8 cellular contexts compared by ENCODE assay signal in the genomic region with DNA sequence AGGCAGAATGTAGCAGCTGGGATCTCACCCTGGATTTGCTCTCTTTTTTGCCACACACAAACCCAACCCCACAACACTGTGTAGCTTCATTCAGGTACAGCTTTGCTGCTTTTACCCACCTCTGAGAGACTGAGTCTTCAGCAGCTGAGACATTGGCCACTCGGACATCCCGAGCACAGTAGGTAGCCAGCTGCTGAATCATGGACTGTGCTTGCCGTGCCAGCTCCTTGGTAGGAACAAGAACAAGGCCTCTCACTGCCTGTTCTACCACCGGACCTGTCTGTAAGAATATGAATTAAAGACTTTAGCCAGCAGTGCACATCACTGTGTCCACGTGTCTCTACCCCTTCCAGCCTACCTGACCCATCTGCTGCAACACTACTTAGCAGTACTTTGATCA. TPM values are rescaled to one million over a fixed set of nuclear protein-coding genes. Genes with fewer than 3 reads are reported as not detected.
A peak's percentile ranks its signal among the peaks of the same experiment; 100 is the strongest.
DNase-seq lines count a peak whose midpoint lies in the region; ATAC-seq and TF ChIP-seq lines count a peak whose summit lies in the region.
"Had no signal": no experiment of that assay in that cellular context is flagged by ENCODE, and none has a peak within 500 bp of the region (broad histone marks: within the 10 kb centered on the region; RNA-seq: fewer than 3 reads in every experiment).

No MANE protein-coding gene starts in this region.

- peaks cover 72% of the 10 kb centered on the region for H3K36me3 Mint-ChIP-seq in activated CD4-positive, alpha-beta memory T cell treated with anti-CD3 and anti-CD28 coated beads, Interleukin-2, amount 10 ng/mL, durations not matched to agents 7 days and 5 days (ENCODE audit: low read depth)

- no peaks in the 10 kb centered on the region for H3K27me3 ChIP-seq in spleen (replicated peaks in 1 of 7)

- TF ChIP-seq CTCF in HEK293 (tag by site-specific recombination; IDR thresholded peaks at IDR 0.05): no peak
- TF ChIP-seq CTCF in spleen (IDR thresholded peaks at IDR 0.05 in 8 of 11, conservative IDR thresholded peaks at IDR 0.05 in 3 of 11): no peak

- H3K9me3 ChIP-seq in HEK293 (ENCODE audit: control insufficient read depth, insufficient read depth, low read depth, low read length): no peaks in the 10 kb centered on the region
- no peaks in the 10 kb centered on the region for H3K9me3 ChIP-seq in spleen

- H3K4me1 Mint-ChIP-seq in activated CD4-positive, alpha-beta memory T cell treated with anti-CD3 and anti-CD28 coated beads, Interleukin-2, amount 10 ng/mL, durations not matched to agents 7 days and 5 days: peaks cover 40% of the 10 kb centered on the region

- H3K36me3 ChIP-seq in HEK293 (ENCODE audit: control insufficient read depth in 2 of 2, insufficient read depth in 1 of 2, low read length in 2 of 2) (peaks cover 22 to 73% of the 10 kb centered on the region in 2 experiments), spleen (peaks cover 20 to 81% (median 64%) of the 10 kb centered on the region in 6 donors)

- H3K4me1 ChIP-seq in HEK293 (ENCODE audit: control insufficient read depth, insufficient read depth, low read length) (no peaks in the 10 kb centered on the region), spleen (peaks cover 16 to 37% (median 34%) of the 10 kb centered on the region in 6 donors)

- H3K4me3 ChIP-seq in HEK293 (ENCODE audit: low read depth, low read length) (peak overlapping the region; percentile 59), iPS-11a (ENCODE audit: low read depth, low read length) (peak overlapping the region; percentile 98), spleen (peak overlapping the region; percentile 70 to 100 (median 92))

- peak overlapping the region; percentile 87 for H3K27ac Mint-ChIP-seq in activated CD4-positive, alpha-beta memory T cell treated with anti-CD3 and anti-CD28 coated beads, Interleukin-2, amount 10 ng/mL, durations not matched to agents 7 days and 5 days

- no peak for TF ChIP-seq POLR2A in spleen (IDR thresholded peaks at IDR 0.05)

- H3K9me3 Mint-ChIP-seq in activated CD4-positive, alpha-beta memory T cell treated with anti-CD3 and anti-CD28 coated beads, Interleukin-2, amount 10 ng/mL, durations not matched to agents 7 days and 5 days: no peaks in the 10 kb centered on the region

- intact Hi-C loops in spleen (cut with DNase I; ENCODE audit: low total_unique reads): no loop called here

- CTCF ChIA-PET in HEK293 (lab: Yijun Ruan, JAX): interaction anchor here (1.2 to 1.8 kb wide), 3 partner anchors 9 to 38 kb away, joined by 3 to 7 read pairs (median 5); no protein-coding TSS in a partner anchor
- CTCF ChIA-PET in activated CD4-positive, alpha-beta memory T cell treated with anti-CD3 and anti-CD28 coated beads, Interleukin-2, amount 10 ng/mL, durations not matched to agents 7 days and 5 days (lab: Charles Lee): interaction anchor here (0.8 to 3.4 kb wide), 6 partner anchors 8 to 275 kb away, joined by 3 to 26 read pairs (median 4); a partner anchor contains a TSS

- ATAC-seq in GM21447 (IDR thresholded peaks at IDR 0.05; ENCODE audit: unreplicated experiment): no peak
- no peak for ATAC-seq in HG03565 (IDR thresholded peaks at IDR 0.05; ENCODE audit: unreplicated experiment)
- no peak for ATAC-seq in GM21825 (IDR thresholded peaks at IDR 0.05; ENCODE audit: unreplicated experiment)

- WGBS in spleen, 5 donors: 72 to 82% (median 77%) methylated on average over 5 of the region's 5 CpGs

- DNase-seq in activated CD4-positive, alpha-beta memory T cell treated with anti-CD3 and anti-CD28 coated beads, Interleukin-2, amount 10 ng/mL, durations not matched to agents 7 days and 5 days: no peak
- DNase-seq in spleen: no peak

- POLR2A ChIA-PET in HEK293 (lab: Yijun Ruan, JAX): interaction anchor here (1.4 to 2.7 kb wide), 5 partner anchors 8 to 28 kb away, joined by 5 to 34 read pairs (median 19); a partner anchor contains a TSS
- POLR2A ChIA-PET in activated CD4-positive, alpha-beta memory T cell treated with anti-CD3 and anti-CD28 coated beads, Interleukin-2, amount 10 ng/mL, durations not matched to agents 7 days and 5 days (lab: Charles Lee): interaction anchor here (0.9 to 5.5 kb wide), 16 partner anchors 8 to 315 kb away, joined by 3 to 47 read pairs (median 8); a partner anchor contains a TSS

- H3K27me3 Mint-ChIP-seq in activated CD4-positive, alpha-beta memory T cell treated with anti-CD3 and anti-CD28 coated beads, Interleukin-2, amount 10 ng/mL, durations not matched to agents 7 days and 5 days: no peaks in the 10 kb centered on the region

- H3K27ac ChIP-seq in HEK293 (ENCODE audit: extremely low read depth, low read depth, low read length) (peak overlapping the region; percentile 80; the same call in 1 of the 2 replicates), spleen (peak overlapping the region in 4 of 8 donors; percentile 90 to 97 (median 93))

- peak overlapping the region; percentile 96 for H3K4me3 Mint-ChIP-seq in activated CD4-positive, alpha-beta memory T cell treated with anti-CD3 and anti-CD28 coated beads, Interleukin-2, amount 10 ng/mL, durations not matched to agents 7 days and 5 days

TF ChIP-seq in HEK293, 187 proteins besides CTCF, POLR2A, EP300 and RAD21:
- TF ChIP-seq, protein P1, sequence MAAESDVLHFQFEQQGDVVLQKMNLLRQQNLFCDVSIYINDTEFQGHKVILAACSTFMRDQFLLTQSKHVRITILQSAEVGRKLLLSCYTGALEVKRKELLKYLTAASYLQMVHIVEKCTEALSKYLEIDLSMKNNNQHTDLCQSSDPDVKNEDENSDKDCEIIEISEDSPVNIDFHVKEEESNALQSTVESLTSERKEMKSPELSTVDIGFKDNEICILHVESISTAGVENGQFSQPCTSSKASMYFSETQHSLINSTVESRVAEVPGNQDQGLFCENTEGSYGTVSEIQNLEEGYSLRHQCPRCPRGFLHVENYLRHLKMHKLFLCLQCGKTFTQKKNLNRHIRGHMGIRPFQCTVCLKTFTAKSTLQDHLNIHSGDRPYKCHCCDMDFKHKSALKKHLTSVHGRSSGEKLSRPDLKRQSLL (tag by site-specific recombination; IDR thresholded peaks at IDR 0.05): no peak
- TF ChIP-seq ZXDB (tag by site-specific recombination; IDR thresholded peaks at IDR 0.05) (no peak), KLF16 (tag by site-specific recombination; IDR thresholded peaks at IDR 0.05) (no peak), ZNF626 (tag by site-specific recombination; IDR thresholded peaks at IDR 0.05) (no peak), GLI2 (tag by site-specific recombination; IDR thresholded peaks at IDR 0.05; ENCODE audit: borderline replicate concordance, low read depth) (no peak), ZNF354C (tag by site-specific recombination; IDR thresholded peaks at IDR 0.05; ENCODE audit: borderline replicate concordance, low read depth) (no peak), ZNF350 (tag by site-specific recombination; IDR thresholded peaks at IDR 0.05) (no peak), ZNF114 (tag by site-specific recombination; IDR thresholded peaks at IDR 0.05) (no peak), ZNF701 (tag by site-specific recombination; IDR thresholded peaks at IDR 0.05) (no peak), ZNF112 (tag by site-specific recombination; IDR thresholded peaks at IDR 0.05) (no peak), MYNN (tag by site-specific recombination; IDR thresholded peaks at IDR 0.05; ENCODE audit: borderline replicate concordance) (no peak), ZSCAN30 (tag by site-specific recombination; IDR thresholded peaks at IDR 0.05) (no peak), WT1 (tag by site-specific recombination; IDR thresholded peaks at IDR 0.05) (no peak), ZNF776 (tag by site-specific recombination; IDR thresholded peaks at IDR 0.05; ENCODE audit: borderline replicate concordance) (no peak), MZF1 (tag by site-specific recombination; IDR thresholded peaks at IDR 0.05; ENCODE audit: borderline replicate concordance) (no peak), ZIC2 (tag by site-specific recombination; IDR thresholded peaks at IDR 0.05) (no peak)
- TF ChIP-seq, protein P2, sequence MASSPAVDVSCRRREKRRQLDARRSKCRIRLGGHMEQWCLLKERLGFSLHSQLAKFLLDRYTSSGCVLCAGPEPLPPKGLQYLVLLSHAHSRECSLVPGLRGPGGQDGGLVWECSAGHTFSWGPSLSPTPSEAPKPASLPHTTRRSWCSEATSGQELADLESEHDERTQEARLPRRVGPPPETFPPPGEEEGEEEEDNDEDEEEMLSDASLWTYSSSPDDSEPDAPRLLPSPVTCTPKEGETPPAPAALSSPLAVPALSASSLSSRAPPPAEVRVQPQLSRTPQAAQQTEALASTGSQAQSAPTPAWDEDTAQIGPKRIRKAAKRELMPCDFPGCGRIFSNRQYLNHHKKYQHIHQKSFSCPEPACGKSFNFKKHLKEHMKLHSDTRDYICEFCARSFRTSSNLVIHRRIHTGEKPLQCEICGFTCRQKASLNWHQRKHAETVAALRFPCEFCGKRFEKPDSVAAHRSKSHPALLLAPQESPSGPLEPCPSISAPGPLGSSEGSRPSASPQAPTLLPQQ (tag by site-specific recombination; IDR thresholded peaks at IDR 0.05): no peak
- TF ChIP-seq, protein P3, sequence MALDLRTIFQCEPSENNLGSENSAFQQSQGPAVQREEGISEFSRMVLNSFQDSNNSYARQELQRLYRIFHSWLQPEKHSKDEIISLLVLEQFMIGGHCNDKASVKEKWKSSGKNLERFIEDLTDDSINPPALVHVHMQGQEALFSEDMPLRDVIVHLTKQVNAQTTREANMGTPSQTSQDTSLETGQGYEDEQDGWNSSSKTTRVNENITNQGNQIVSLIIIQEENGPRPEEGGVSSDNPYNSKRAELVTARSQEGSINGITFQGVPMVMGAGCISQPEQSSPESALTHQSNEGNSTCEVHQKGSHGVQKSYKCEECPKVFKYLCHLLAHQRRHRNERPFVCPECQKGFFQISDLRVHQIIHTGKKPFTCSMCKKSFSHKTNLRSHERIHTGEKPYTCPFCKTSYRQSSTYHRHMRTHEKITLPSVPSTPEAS (tag by site-specific recombination; IDR thresholded peaks at IDR 0.05): no peak

RNA-seq across cellular contexts. Expression of a gene that starts 0.9 kb away (rescaled TPM):
- total RNA-seq in activated CD4-positive, alpha-beta memory T cell treated with anti-CD3 and anti-CD28 coated beads, Interleukin-2, amount 10 ng/mL, durations not matched to agents 7 days and 5 days: 10 to 100 TPM; 59.0 to 59.6 TPM
- total RNA-seq in spleen: 10 to 100 TPM; 56.1 to 78.9 (median 60.9) TPM
- polyA plus RNA-seq in spleen: 100 to 1,000 TPM in 2 of 3 donors, 10 to 100 TPM in 1; 70.0 to 130 (median 105) TPM

RNA-seq across cellular contexts. Expression of a gene that starts 9.3 kb away (rescaled TPM):
- total RNA-seq in activated CD4-positive, alpha-beta memory T cell treated with anti-CD3 and anti-CD28 coated beads, Interleukin-2, amount 10 ng/mL, durations not matched to agents 7 days and 5 days: 10 to 100 TPM; 76.0 to 81.8 TPM
- total RNA-seq in spleen: 100 to 1,000 TPM in 2 of 7 donors, 10 to 100 TPM in 5; 55.4 to 105 (median 66.6) TPM
- 10 to 100 TPM; 26.1 to 34.7 (median 28.7) TPM for polyA plus RNA-seq in spleen

RNA-seq across cellular contexts. Expression of a gene that starts 31.6 kb away (rescaled TPM):
- total RNA-seq in activated CD4-positive, alpha-beta memory T cell treated with anti-CD3 and anti-CD28 coated beads, Interleukin-2, amount 10 ng/mL, durations not matched to agents 7 days and 5 days: not detected
- under 1 TPM in 1 of 7 donors, not detected in 6; 0.07 TPM for total RNA-seq in spleen
- polyA plus RNA-seq in spleen: under 1 TPM; 0.02 to 0.03 (median 0.03) TPM
- total RNA-seq: pulmonary artery endothelial cell had no signal

RNA-seq across cellular contexts. Expression of a gene that starts 33.7 kb away (rescaled TPM):
- 100 to 1,000 TPM; 164 to 166 TPM for total RNA-seq in activated CD4-positive, alpha-beta memory T cell treated with anti-CD3 and anti-CD28 coated beads, Interleukin-2, amount 10 ng/mL, durations not matched to agents 7 days and 5 days
- 100 to 1,000 TPM in 2 of 7 donors, 10 to 100 TPM in 5; 78.2 to 120 (median 91.6) TPM for total RNA-seq in spleen
- polyA plus RNA-seq in spleen: 10 to 100 TPM; 15.7 to 32.3 (median 15.9) TPM
